Comparison of ENCODE assay signal across 19 cellular contexts in the genomic region with DNA sequence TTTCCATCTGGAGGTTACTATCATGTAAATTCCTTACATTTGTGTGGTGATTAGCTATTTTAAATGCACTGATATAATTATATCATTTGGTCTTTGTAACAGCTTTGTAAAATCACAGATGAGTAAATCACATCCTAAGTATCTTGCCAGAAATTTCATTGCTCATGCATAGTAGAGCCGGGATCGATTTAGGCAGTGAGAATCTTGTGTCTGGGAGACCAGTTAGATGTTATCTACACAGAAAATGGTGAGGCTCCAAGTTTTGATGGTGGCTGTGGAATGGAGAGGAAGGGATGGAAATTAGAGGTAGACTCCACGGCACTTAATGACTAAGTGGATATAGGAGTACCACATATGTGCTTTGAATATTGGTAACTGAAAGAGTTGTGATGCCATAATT.
"Had no signal": no experiment of that assay in that cellular context is flagged by ENCODE, and none has a peak within 500 bp of the region (broad histone marks: within the 10 kb centered on the region; RNA-seq: fewer than 3 reads in every experiment).

No MANE protein-coding gene starts in this region.

- H3K9me3 ChIP-seq: MG63 had no signal

- H3K4me3 ChIP-seq: MG63 had no signal

- DNase-seq: KBM-7, MG63, NCI-H1092, NCI-H1105 treated with DMSO at 0.1 percent for 48 hours, NCI-H1417 treated with DMSO at 0.1 percent for 48 hours, NCI-H146, NCI-H1694 treated with DMSO at 0.1 percent for 48 hours, NCI-H1930, NCI-H2081, NCI-H2107, NCI-H226, NCI-H446, NCI-H510A, NCI-H524 treated with DMSO at 0.1 percent for 48 hours, NCI-H69, NCI-H774, SHP77 had no signal

- H3K36me3 ChIP-seq: MG63 had no signal

- H3K27ac ChIP-seq: HL-60, RWPE1 had no signal

- H3K27me3 ChIP-seq: MG63 had no signal
